ENCODE assay signal across 21 cellular contexts in the genomic region with DNA sequence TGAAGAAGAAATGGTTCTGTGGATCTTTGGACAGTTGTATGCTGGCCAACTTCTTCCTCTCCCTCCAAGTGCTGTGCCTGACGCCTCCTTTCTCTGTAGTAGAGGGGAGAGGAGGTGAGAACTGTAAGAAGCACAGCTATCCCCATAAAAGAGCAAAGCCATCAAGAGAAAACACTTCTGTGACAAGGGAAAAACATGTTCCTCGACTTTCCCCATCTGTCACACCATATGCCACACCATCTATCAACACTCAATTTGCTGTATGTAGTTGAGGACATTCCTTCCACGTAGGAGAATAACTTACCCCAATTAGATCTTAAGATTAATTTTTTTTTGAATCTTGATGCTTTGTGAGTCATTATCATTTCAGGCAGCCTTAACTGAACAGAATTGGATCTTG.
"Had no signal": no experiment of that assay in that cellular context is flagged by ENCODE, and none has a peak within 500 bp of the region (broad histone marks: within the 10 kb centered on the region; RNA-seq: fewer than 3 reads in every experiment).

No MANE protein-coding gene starts in this region.

- H3K4me1 ChIP-seq: breast epithelium, heart right ventricle, suprapubic skin, tibial nerve had no signal

- H3K4me3 ChIP-seq: breast epithelium, heart right ventricle, mucosa of descending colon, suprapubic skin, tibial nerve had no signal

- H3K27me3 ChIP-seq: breast epithelium, heart right ventricle, suprapubic skin, tibial nerve had no signal

- H3K9me3 ChIP-seq: breast epithelium, mucosa of descending colon, suprapubic skin, tibial nerve had no signal

- H3K36me3 Mint-ChIP-seq: activated naive CD8-positive, alpha-beta T cell treated with anti-CD3 and anti-CD28 coated beads for 36 hours; memory B cell; stimulated activated effector memory CD8-positive, alpha-beta T cell treated with anti-CD3 and anti-CD28 coated beads, Interleukin-12 subunit alpha, Interleukin-12 subunit beta, amount 100 ng/mL, for 72 hours had no signal

- DNase-seq: activated CD4-positive, alpha-beta T cell treated with anti-CD3 and anti-CD28 coated beads for 4 hours; activated CD4-positive, alpha-beta T cell treated with anti-CD3 and anti-CD28 coated beads, Interleukin-2, amount 50 U/mL, for 48 hours; activated CD4-positive, CD25-positive, alpha-beta regulatory T cell; activated CD8-positive, alpha-beta memory T cell treated with anti-CD3 and anti-CD28 coated beads, Interleukin-2, amount 50 U/mL, for 48 hours; activated naive CD4-positive, alpha-beta T cell treated with Interleukin-2 at 50 U/mL for 16 hours; activated naive CD8-positive, alpha-beta T cell treated with anti-CD3 and anti-CD28 coated beads for 36 hours; activated T-cell treated with anti-CD3 and anti-CD28 coated beads, Interleukin-2, amount 50 U/mL, for 48 hours; amniotic stem cell; heart right ventricle; left colon; mucosa of descending colon; small intestine; stimulated activated CD4-positive, alpha-beta T cell treated with anti-CD3 and anti-CD28 coated beads, Interleukin-2, amount 100 ng/mL, for 24 hours; stimulated activated naive CD8-positive, alpha-beta T cell treated with anti-CD3 and anti-CD28 coated beads, Interleukin-15, amount 100 ng/mL, for 72 hours; T1000 had no signal

- ATAC-seq: heart right ventricle; left colon; mucosa of descending colon; sciatic nerve; stimulated activated effector memory CD8-positive, alpha-beta T cell treated with anti-CD3 and anti-CD28 coated beads, Interleukin-12 subunit alpha, Interleukin-12 subunit beta, amount 100 ng/mL, for 72 hours; stimulated activated naive CD8-positive, alpha-beta T cell treated with anti-CD3 and anti-CD28 coated beads, Interleukin-15, amount 100 ng/mL, for 72 hours had no signal

- H3K27ac Mint-ChIP-seq: activated naive CD8-positive, alpha-beta T cell treated with anti-CD3 and anti-CD28 coated beads for 36 hours; memory B cell; stimulated activated effector memory CD8-positive, alpha-beta T cell treated with anti-CD3 and anti-CD28 coated beads, Interleukin-12 subunit alpha, Interleukin-12 subunit beta, amount 100 ng/mL, for 72 hours; stimulated activated naive CD8-positive, alpha-beta T cell treated with anti-CD3 and anti-CD28 coated beads, Interleukin-15, amount 100 ng/mL, for 72 hours had no signal

- H3K27ac ChIP-seq: breast epithelium, heart right ventricle, suprapubic skin, tibial nerve had no signal

- H3K4me1 Mint-ChIP-seq: activated naive CD8-positive, alpha-beta T cell treated with anti-CD3 and anti-CD28 coated beads for 36 hours; memory B cell; stimulated activated effector memory CD8-positive, alpha-beta T cell treated with anti-CD3 and anti-CD28 coated beads, Interleukin-12 subunit alpha, Interleukin-12 subunit beta, amount 100 ng/mL, for 72 hours; stimulated activated naive CD8-positive, alpha-beta T cell treated with anti-CD3 and anti-CD28 coated beads, Interleukin-15, amount 100 ng/mL, for 72 hours had no signal

- H3K27me3 Mint-ChIP-seq: activated naive CD8-positive, alpha-beta T cell treated with anti-CD3 and anti-CD28 coated beads for 36 hours; memory B cell; stimulated activated naive CD8-positive, alpha-beta T cell treated with anti-CD3 and anti-CD28 coated beads, Interleukin-15, amount 100 ng/mL, for 72 hours had no signal

- H3K4me3 Mint-ChIP-seq: activated naive CD8-positive, alpha-beta T cell treated with anti-CD3 and anti-CD28 coated beads for 36 hours; memory B cell; stimulated activated effector memory CD8-positive, alpha-beta T cell treated with anti-CD3 and anti-CD28 coated beads, Interleukin-12 subunit alpha, Interleukin-12 subunit beta, amount 100 ng/mL, for 72 hours; stimulated activated naive CD8-positive, alpha-beta T cell treated with anti-CD3 and anti-CD28 coated beads, Interleukin-15, amount 100 ng/mL, for 72 hours had no signal

- H3K36me3 ChIP-seq: breast epithelium, heart right ventricle, suprapubic skin, tibial nerve had no signal
